In genomic region chr19:17235618-17236413, GRCh38 we compare ENCODE assay signal across 8 cellular contexts. TPM values are rescaled to one million over a fixed set of nuclear protein-coding genes. Genes with fewer than 3 reads are reported as not detected.
DNase-seq lines count a peak whose midpoint lies in the region; ATAC-seq and TF ChIP-seq lines count a peak whose summit lies in the region.

No MANE protein-coding gene starts in this region.

- in situ Hi-C loops in gastrocnemius medialis (cut with MboI; ENCODE audit: low sequenced_read_pairs in 4 of 4), result no loop called here

- DNase-seq in LNCaP clone FGC (ENCODE audit: low read depth) (no peak), T-helper 9 cell (peak; percentile 64), astrocyte of the hippocampus (ENCODE audit: low read depth, low spot score) (peak; percentile 91), iPS DF 6.9 (ENCODE audit: low read depth, low spot score) (no peak), gastrocnemius medialis (peak in 1 of 2 donors; percentile 62), OCI-M2 (lab: John Stamatoyannopoulos, UW; ENCODE audit: unreplicated experiment) (no peak)

- intact Hi-C loops in gastrocnemius medialis (cut with DNase I; ENCODE audit: low total_unique reads), result loop anchor here (5.0 kb wide), 1 partner anchor 169 kb away; no protein-coding TSS in a partner anchor

- H3K36me3 ChIP-seq in BLaER1 (peaks cover 70% of the 10 kb centered on the region), iPS DF 6.9 (ENCODE audit: control insufficient read depth, insufficient read depth, low read length) (peaks cover 11% of the 10 kb centered on the region), gastrocnemius medialis (peaks cover 0 to 26% of the 10 kb centered on the region in 2 donors)

- ATAC-seq in GM19438 (IDR thresholded peaks at IDR 0.05; ENCODE audit: low read depth, unreplicated experiment), result peak; percentile 61
- ATAC-seq in gastrocnemius medialis, result peak; percentile 84 to 86

- peaks cover 35% of the 10 kb centered on the region for H3K4me1 ChIP-seq in BLaER1
- H3K4me1 ChIP-seq in iPS DF 6.9 (ENCODE audit: control insufficient read depth, insufficient read depth, low read length), result peaks cover 6% of the 10 kb centered on the region; the same call in 1 of the 2 replicates
- peaks cover 9 to 19% of the 10 kb centered on the region in 2 donors for H3K4me1 ChIP-seq in gastrocnemius medialis

- H3K9ac ChIP-seq in BLaER1, result peak overlapping the region; percentile 80

- H3K27ac ChIP-seq in BLaER1 (peak overlapping the region; percentile 72), iPS DF 6.9 (ENCODE audit: low read length) (no peak overlapping the region), gastrocnemius medialis (peak overlapping the region; percentile 50 to 78 (median 70))

- H3K27me3 ChIP-seq in BLaER1 (no peaks in the 10 kb centered on the region), iPS DF 6.9 (ENCODE audit: control insufficient read depth, insufficient read depth, low read length) (no peaks in the 10 kb centered on the region), gastrocnemius medialis (no peaks in the 10 kb centered on the region)

- no CpG with 5 or more reads among the region's 81 CpGs for WGBS in iPS DF 6.9 (ENCODE audit: insufficient coverage, insufficient read length)

- H3K4me2 ChIP-seq in BLaER1, result peak overlapping the region; percentile 100

- peak; percentile 55 for TF ChIP-seq CTCF in LNCaP clone FGC (IDR thresholded peaks at IDR 0.05; ENCODE audit: control insufficient read depth, extremely low read depth, insufficient read depth)
- peak in 4 of 5 experiments; percentile 27 to 67 (median 52) for TF ChIP-seq CTCF in gastrocnemius medialis (IDR thresholded peaks at IDR 0.05 in 4 of 5, conservative IDR thresholded peaks at IDR 0.05 in 1 of 5)

- TF ChIP-seq POLR2A in gastrocnemius medialis (IDR thresholded peaks at IDR 0.05), result no peak

- H3K9me3 ChIP-seq in BLaER1, result no peaks in the 10 kb centered on the region
- no peaks in the 10 kb centered on the region for H3K9me3 ChIP-seq in iPS DF 6.9 (ENCODE audit: control insufficient read depth, insufficient read depth, low read length)
- no peaks in the 10 kb centered on the region for H3K9me3 ChIP-seq in gastrocnemius medialis

- H4K20me1 ChIP-seq in BLaER1, result peaks cover 55% of the 10 kb centered on the region

- peak overlapping the region; percentile 73 for H3K4me3 ChIP-seq in BLaER1
- H3K4me3 ChIP-seq in LNCaP clone FGC (ENCODE audit: low read depth, low read length), result peak overlapping the region; percentile 58
- peak overlapping the region; percentile 84 for H3K4me3 ChIP-seq in iPS DF 6.9 (ENCODE audit: low read length)
- peak overlapping the region; percentile 45 to 65 (median 50) for H3K4me3 ChIP-seq in gastrocnemius medialis

RNA-seq across cellular contexts. Expression of gene OCEL1, which starts 9.8 kb away (rescaled TPM):
- 1 to 10 TPM; 3.3 to 5.8 (median 4.5) TPM for total RNA-seq in gastrocnemius medialis

RNA-seq across cellular contexts. Expression of gene NR2F6, which starts 9.9 kb away (rescaled TPM):
- 10 to 100 TPM; 64.9 to 95.8 (median 72.0) TPM for total RNA-seq in gastrocnemius medialis

RNA-seq across cellular contexts. Expression of gene USE1, which starts 20.7 kb away (rescaled TPM):
- total RNA-seq in gastrocnemius medialis, result 10 to 100 TPM; 14.1 to 39.9 (median 22.3) TPM

RNA-seq across cellular contexts. Expression of gene USHBP1, which starts 28.7 kb away (rescaled TPM):
- 1 to 10 TPM; 2.6 to 7.1 (median 4.1) TPM for total RNA-seq in gastrocnemius medialis

RNA-seq across cellular contexts. Expression of gene BABAM1, which starts 31.4 kb away (rescaled TPM):
- total RNA-seq in gastrocnemius medialis, result 100 to 1,000 TPM in 2 of 4 donors, 10 to 100 TPM in 2; 86.3 to 120 (median 99.4) TPM

Comparison
In these comparisons a context has a peak if more than half of its experiments do, and no peak if none do; other contexts are left out.
1. DNase-seq: peak in T-helper 9 cell (single experiment) and astrocyte of the hippocampus (single experiment); none in LNCaP clone FGC (single experiment), iPS DF 6.9 (single experiment) and OCI-M2 (single experiment).
2. Peak in every context shown above with its lines, with median percentiles within 50 percentile points of each other: H3K4me3 ChIP-seq.